8 cellular contexts compared by ENCODE assay signal in the genomic region with DNA sequence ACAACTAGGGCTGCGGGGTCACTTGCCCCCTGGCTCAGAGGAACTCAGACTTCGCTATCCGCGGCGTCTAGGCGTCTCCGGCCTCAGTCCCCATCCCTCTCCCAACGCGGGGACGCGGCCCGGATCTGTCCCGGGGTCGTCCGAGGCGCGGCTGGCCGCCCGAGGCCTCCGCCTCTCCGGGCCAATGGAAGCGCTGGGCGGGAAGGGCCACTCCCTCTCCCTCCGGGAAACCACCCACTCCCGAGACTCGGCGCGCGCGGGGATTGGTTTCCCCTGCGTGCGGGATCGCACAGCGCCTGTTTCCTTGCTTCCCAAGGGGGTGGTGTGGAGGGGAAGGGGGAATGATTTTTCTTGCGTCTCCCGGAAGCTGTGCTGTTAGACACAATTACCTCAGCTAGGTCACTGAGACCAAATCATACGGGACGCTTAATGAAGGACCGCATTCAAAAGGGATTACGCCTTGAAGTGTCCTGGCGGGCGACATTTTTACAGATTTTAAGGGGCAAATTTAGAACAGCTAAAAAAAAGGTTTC. TPM values are rescaled to one million over a fixed set of nuclear protein-coding genes. Genes with fewer than 3 reads are reported as not detected.
A peak's percentile ranks its signal among the peaks of the same experiment; 100 is the strongest.
DNase-seq lines count a peak whose midpoint lies in the region; ATAC-seq and TF ChIP-seq lines count a peak whose summit lies in the region.

No MANE protein-coding gene starts in this region.

- TF ChIP-seq CTCF in BE2C (IDR thresholded peaks at IDR 0.05; ENCODE audit: low read depth, low read length) (no peak), upper lobe of left lung (IDR thresholded peaks at IDR 0.05) (no peak)

- 6 to 7% methylated on average over 24 to 33 of the region's 42 CpGs for WGBS in upper lobe of left lung, 2 donors

- H3K27ac ChIP-seq in upper lobe of left lung, result peak overlapping the region; percentile 76 to 81 (median 77)

- TF ChIP-seq POLR2A in erythroblast (IDR thresholded peaks at IDR 0.05; ENCODE audit: low read length) (no peak), upper lobe of left lung (IDR thresholded peaks at IDR 0.05) (peak in 1 of 4 donors; percentile 32)

- H3K36me3 ChIP-seq in BE2C (no peaks in the 10 kb centered on the region), upper lobe of left lung (no peaks in the 10 kb centered on the region)

- H3K27me3 ChIP-seq in BE2C (no peaks in the 10 kb centered on the region), mononuclear cell (ENCODE audit: insufficient read depth, low read length) (peaks cover 38% of the 10 kb centered on the region), upper lobe of left lung (no peaks in the 10 kb centered on the region)

- peak; percentile 95 for DNase-seq in BE2C
- DNase-seq in NCI-H1105 treated with DMSO at 0.1 percent for 48 hours (lab: John Stamatoyannopoulos, UW), result peak; percentile 58
- peak; percentile 26 for DNase-seq in UCSD-AML1 (lab: John Stamatoyannopoulos, UW; ENCODE audit: unreplicated experiment)
- DNase-seq in erythroblast (lab: John Stamatoyannopoulos, UW), result peak; percentile 58 to 67
- peak in 1 of 2 donors; percentile 73 for DNase-seq in upper lobe of left lung
- no peak for DNase-seq in NCI-H1048 (lab: John Stamatoyannopoulos, UW)

- H3K9me3 ChIP-seq in BE2C (no peaks in the 10 kb centered on the region), mononuclear cell (ENCODE audit: low read depth, low read length) (no peaks in the 10 kb centered on the region), upper lobe of left lung (no peaks in the 10 kb centered on the region)

- no peak for TF ChIP-seq EP300 in upper lobe of left lung (IDR thresholded peaks at IDR 0.05)

- H3K4me3 ChIP-seq in BE2C (ENCODE audit: low read depth, low read length), result peak overlapping the region; percentile 76
- H3K4me3 ChIP-seq in mononuclear cell (ENCODE audit: low read length), result peak overlapping the region; percentile 6
- peak overlapping the region; percentile 25 to 72 (median 60) for H3K4me3 ChIP-seq in upper lobe of left lung

- H3K4me1 ChIP-seq in BE2C, result peaks cover 2% of the 10 kb centered on the region; the same call in 1 of the 2 replicates
- H3K4me1 ChIP-seq in mononuclear cell (ENCODE audit: insufficient read depth, low read length), result peaks cover 12% of the 10 kb centered on the region
- H3K4me1 ChIP-seq in upper lobe of left lung, result peaks cover 5 to 25% (median 6%) of the 10 kb centered on the region in 4 donors

- peak; percentile 14 for ATAC-seq in GM21390 (IDR thresholded peaks at IDR 0.05; ENCODE audit: unreplicated experiment)
- peak; percentile 89 to 91 for ATAC-seq in upper lobe of left lung (ENCODE audit: low FRiP score in 2 of 2)

RNA-seq across cellular contexts. Expression of gene NR2F1, which starts 38.4 kb away (rescaled TPM):
- polyA plus RNA-seq in BE2C (2012; ENCODE audit: insufficient read depth, insufficient read length, low read depth), result 13.1 TPM
- 0.42 TPM for total RNA-seq in mononuclear cell
- 10 to 100 TPM in 5 of 6 donors, 1 to 10 TPM in 1; 8.9 to 70.3 (median 29.4) TPM for total RNA-seq in upper lobe of left lung

RNA-seq across cellular contexts. Expression of gene NR2F1-AS1, which starts 40.4 kb away (rescaled TPM):
- 2.7 TPM for polyA plus RNA-seq in BE2C (2012; ENCODE audit: insufficient read depth, insufficient read length, low read depth)
- total RNA-seq in mononuclear cell, result not detected
- total RNA-seq in upper lobe of left lung, result 10 to 100 TPM in 4 of 6 donors, 1 to 10 TPM in 2; 4.4 to 19.9 (median 11.4) TPM

Comparison
In these comparisons a context has a peak if more than half of its experiments do, and no peak if none do; other contexts are left out.
1. H3K4me3 ChIP-seq: peak in every context shown above with its lines; median percentile 76 in BE2C; 60 in upper lobe of left lung; 6 in mononuclear cell.